Comparison of ENCODE assay signal across 29 cellular contexts in the genomic region with DNA sequence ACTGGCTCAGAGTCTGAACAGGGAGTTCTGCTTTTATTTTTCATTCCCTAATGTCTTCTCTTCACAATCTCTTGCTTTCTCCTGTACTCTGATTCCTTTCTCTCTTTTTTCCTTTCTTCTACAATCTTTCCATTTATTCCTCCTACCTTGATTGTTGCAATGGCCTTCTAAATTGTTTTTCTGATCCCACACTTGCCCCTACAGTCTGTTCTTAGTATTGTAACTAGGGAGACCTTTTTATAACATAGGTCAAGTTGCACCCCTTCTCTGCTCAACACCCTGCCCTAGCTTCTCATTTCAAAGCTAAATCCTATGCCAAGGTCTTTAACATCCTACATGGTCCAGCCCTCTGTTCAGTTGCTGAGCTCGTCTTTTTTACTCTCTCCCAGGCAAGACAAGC.
"Had no signal": no experiment of that assay in that cellular context is flagged by ENCODE, and none has a peak within 500 bp of the region (broad histone marks: within the 10 kb centered on the region; RNA-seq: fewer than 3 reads in every experiment).

No MANE protein-coding gene starts in this region.

- DNase-seq: activated CD4-positive, alpha-beta T cell treated with anti-CD3 and anti-CD28 coated beads for 48 hours; activated CD4-positive, alpha-beta T cell treated with anti-CD3 and anti-CD28 coated beads, Interleukin-2, amount 50 U/mL, for 48 hours; activated CD8-positive, alpha-beta memory T cell treated with anti-CD3 and anti-CD28 coated beads, Interleukin-2, amount 50 U/mL, for 4 hours; activated gamma-delta T cell; activated naive CD4-positive, alpha-beta T cell treated with anti-CD3 and anti-CD28 coated beads, Interleukin-2, amount 50 U/mL, for 16 hours; activated T-cell treated with anti-CD3 and anti-CD28 coated beads, Interleukin-2, amount 50 U/mL, for 1 hour; amniotic stem cell; brain microvascular endothelial cell; effector memory CD8-positive, alpha-beta T cell; foreskin fibroblast; heart left ventricle; hypothalamus; left ventricle myocardium inferior; mucosa of descending colon; pancreas; retina; small intestine; stimulated activated CD4-positive, alpha-beta T cell treated with anti-CD3 and anti-CD28 coated beads, Interleukin-4, amount 100 ng/mL, for 24 hours; stomach had no signal

- H3K27me3 Mint-ChIP-seq: effector memory CD8-positive, alpha-beta T cell had no signal

- H3K4me1 ChIP-seq: heart left ventricle, left ventricle myocardium inferior, prostate gland, tibial nerve had no signal

- H3K4me1 Mint-ChIP-seq: nephron; stimulated activated effector memory CD8-positive, alpha-beta T cell treated with anti-CD3 and anti-CD28 coated beads, Interleukin-12 subunit alpha, Interleukin-12 subunit beta, amount 100 ng/mL, for 72 hours had no signal

- H3K36me3 Mint-ChIP-seq: stimulated activated effector memory CD8-positive, alpha-beta T cell treated with anti-CD3 and anti-CD28 coated beads, Interleukin-12 subunit alpha, Interleukin-12 subunit beta, amount 100 ng/mL, for 72 hours had no signal

- H3K27me3 ChIP-seq: brain microvascular endothelial cell, heart left ventricle, stomach, tibial nerve had no signal

- H3K4me3 ChIP-seq: coronary artery, heart left ventricle, left ventricle myocardium inferior, lung, mucosa of descending colon, pancreas, prostate gland, stomach, tibial nerve had no signal

- H3K4me3 Mint-ChIP-seq: effector memory CD8-positive, alpha-beta T cell; nephron; stimulated activated effector memory CD8-positive, alpha-beta T cell treated with anti-CD3 and anti-CD28 coated beads, Interleukin-12 subunit alpha, Interleukin-12 subunit beta, amount 100 ng/mL, for 72 hours had no signal

- ATAC-seq: activated CD4-positive, CD25-positive, alpha-beta regulatory T cell treated with anti-CD3 and anti-CD28 coated beads, Interleukin-2, amount 50 U/mL, for 24 hours; effector memory CD8-positive, alpha-beta T cell; esophagus mucosa; heart left ventricle; mucosa of descending colon; pancreas; sciatic nerve; stimulated activated effector memory CD8-positive, alpha-beta T cell treated with anti-CD3 and anti-CD28 coated beads, Interleukin-12 subunit alpha, Interleukin-12 subunit beta, amount 100 ng/mL, for 72 hours had no signal

- H3K36me3 ChIP-seq: brain microvascular endothelial cell, heart left ventricle, left ventricle myocardium inferior, pancreas, prostate gland, stomach, tibial nerve had no signal

- H3K27ac ChIP-seq: brain microvascular endothelial cell, coronary artery, heart left ventricle, left ventricle myocardium inferior, pancreas, prostate gland, stomach, tibial nerve, VCaP had no signal

- H3K27ac Mint-ChIP-seq: effector memory CD8-positive, alpha-beta T cell; nephron; stimulated activated effector memory CD8-positive, alpha-beta T cell treated with anti-CD3 and anti-CD28 coated beads, Interleukin-12 subunit alpha, Interleukin-12 subunit beta, amount 100 ng/mL, for 72 hours had no signal
